ENCODE assay signal across 8 cellular contexts in the genomic region with DNA sequence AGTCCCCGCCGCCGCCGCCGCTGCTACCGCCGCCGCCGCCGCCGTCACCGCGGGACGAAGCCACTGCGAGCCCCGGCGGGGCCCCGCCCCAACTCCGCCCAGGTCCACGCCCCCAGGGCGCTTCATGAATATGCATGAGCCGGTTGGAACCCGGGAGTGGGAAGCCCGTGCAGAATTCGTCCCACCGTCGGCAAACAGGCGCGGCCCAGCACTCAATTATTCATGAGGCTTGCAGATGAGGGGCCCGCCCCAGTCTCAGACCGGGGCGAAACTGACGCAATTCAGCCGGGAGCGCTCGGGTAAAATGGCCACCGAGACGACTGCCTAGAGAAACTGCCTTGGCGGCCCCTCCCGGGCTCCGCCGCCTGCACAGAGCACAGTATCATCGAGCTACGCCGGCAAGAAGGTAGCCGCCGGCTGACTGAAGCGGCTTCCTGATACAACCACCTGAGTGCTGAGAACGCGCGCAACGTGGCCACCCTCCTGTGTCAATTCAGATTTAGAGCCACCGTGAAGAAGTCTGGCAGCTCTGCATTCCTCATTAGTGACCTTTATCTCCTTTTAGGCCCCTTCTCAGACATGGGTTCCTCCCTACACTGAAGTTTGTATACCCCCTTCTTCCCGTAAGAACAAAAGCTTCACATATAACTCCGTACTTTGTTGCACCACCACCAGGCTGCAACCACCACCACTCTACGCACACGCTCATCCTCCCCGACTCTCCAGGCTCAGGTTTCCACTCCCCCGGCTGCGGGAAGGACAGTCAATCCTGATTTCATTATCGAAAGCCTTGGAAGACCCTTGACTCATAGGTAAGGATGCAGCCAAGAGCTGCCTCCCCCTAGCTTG. TPM values are rescaled to one million over a fixed set of nuclear protein-coding genes. Genes with fewer than 3 reads are reported as not detected.
DNase-seq lines count a peak whose midpoint lies in the region; ATAC-seq and FAIRE-seq lines count a peak whose summit lies in the region.

A gene with protein sequence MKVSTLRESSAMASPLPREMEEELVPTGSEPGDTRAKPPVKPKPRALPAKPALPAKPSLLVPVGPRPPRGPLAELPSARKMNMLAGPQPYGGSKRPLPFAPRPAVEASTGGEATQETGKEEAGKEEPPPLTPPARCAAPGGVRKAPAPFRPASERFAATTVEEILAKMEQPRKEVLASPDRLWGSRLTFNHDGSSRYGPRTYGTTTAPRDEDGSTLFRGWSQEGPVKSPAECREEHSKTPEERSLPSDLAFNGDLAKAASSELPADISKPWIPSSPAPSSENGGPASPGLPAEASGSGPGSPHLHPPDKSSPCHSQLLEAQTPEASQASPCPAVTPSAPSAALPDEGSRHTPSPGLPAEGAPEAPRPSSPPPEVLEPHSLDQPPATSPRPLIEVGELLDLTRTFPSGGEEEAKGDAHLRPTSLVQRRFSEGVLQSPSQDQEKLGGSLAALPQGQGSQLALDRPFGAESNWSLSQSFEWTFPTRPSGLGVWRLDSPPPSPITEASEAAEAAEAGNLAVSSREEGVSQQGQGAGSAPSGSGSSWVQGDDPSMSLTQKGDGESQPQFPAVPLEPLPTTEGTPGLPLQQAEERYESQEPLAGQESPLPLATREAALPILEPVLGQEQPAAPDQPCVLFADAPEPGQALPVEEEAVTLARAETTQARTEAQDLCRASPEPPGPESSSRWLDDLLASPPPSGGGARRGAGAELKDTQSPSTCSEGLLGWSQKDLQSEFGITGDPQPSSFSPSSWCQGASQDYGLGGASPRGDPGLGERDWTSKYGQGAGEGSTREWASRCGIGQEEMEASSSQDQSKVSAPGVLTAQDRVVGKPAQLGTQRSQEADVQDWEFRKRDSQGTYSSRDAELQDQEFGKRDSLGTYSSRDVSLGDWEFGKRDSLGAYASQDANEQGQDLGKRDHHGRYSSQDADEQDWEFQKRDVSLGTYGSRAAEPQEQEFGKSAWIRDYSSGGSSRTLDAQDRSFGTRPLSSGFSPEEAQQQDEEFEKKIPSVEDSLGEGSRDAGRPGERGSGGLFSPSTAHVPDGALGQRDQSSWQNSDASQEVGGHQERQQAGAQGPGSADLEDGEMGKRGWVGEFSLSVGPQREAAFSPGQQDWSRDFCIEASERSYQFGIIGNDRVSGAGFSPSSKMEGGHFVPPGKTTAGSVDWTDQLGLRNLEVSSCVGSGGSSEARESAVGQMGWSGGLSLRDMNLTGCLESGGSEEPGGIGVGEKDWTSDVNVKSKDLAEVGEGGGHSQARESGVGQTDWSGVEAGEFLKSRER (N-terminal part only) (minus strand): TSS at position 67 of the 849 bp plus-strand sequence. CDS start 3,067 bp downstream, outside the sequence.

- peaks cover 46% of the 10 kb centered on the region for H3K36me3 ChIP-seq in muscle layer of colon (ENCODE audit: insufficient read depth, low read length)

- FAIRE-seq in RCC 7860 (lab: Jason Lieb, UNC): peak; percentile 53

- peak; percentile 90 for ATAC-seq in GM21723 (IDR thresholded peaks at IDR 0.05; ENCODE audit: unreplicated experiment)
- ATAC-seq in activated T-cell treated with anti-CD3 and anti-CD28 coated beads, Interleukin-2, amount 50 U/mL, for 72 hours (replicated peaks in 1 of 2): peak; percentile 91 to 92
- peak; percentile 86 for ATAC-seq in esophagus mucosa

- peak; percentile 93 for DNase-seq in DMS79 (lab: John Stamatoyannopoulos, UW)
- peak; percentile 85 for DNase-seq in KG1 (lab: John Stamatoyannopoulos, UW)
- DNase-seq in RCC 7860 (ENCODE audit: low spot score): peak; percentile 85
- peak; percentile 91 to 93 for DNase-seq in activated T-cell treated with anti-CD3 and anti-CD28 coated beads, Interleukin-2, amount 50 U/mL, for 72 hours
- DNase-seq in stimulated activated CD8-positive, alpha-beta memory T cell treated with anti-CD3 and anti-CD28 coated beads, Interleukin-7, amount 100 ng/mL, for 1 hour (ENCODE audit: low read depth in 2 of 2): peak; percentile 77 to 84

- peaks cover 16 to 34% of the 10 kb centered on the region in 2 donors for H3K36me3 Mint-ChIP-seq in activated T-cell treated with anti-CD3 and anti-CD28 coated beads, Interleukin-2, amount 50 U/mL, for 72 hours (ENCODE audit: insufficient read depth in 2 of 2)

- peak within 1 kb of the TSS; percentile 71 for H3K27ac ChIP-seq in muscle layer of colon (ENCODE audit: low read depth, low read length)

- peaks cover 49% of the 10 kb centered on the region for H3K4me1 Mint-ChIP-seq in activated T-cell treated with anti-CD3 and anti-CD28 coated beads, Interleukin-2, amount 50 U/mL, for 72 hours (ENCODE audit: low read depth)

- peak within 1 kb of the TSS; percentile 96 for H3K27ac Mint-ChIP-seq in activated T-cell treated with anti-CD3 and anti-CD28 coated beads, Interleukin-2, amount 50 U/mL, for 72 hours

- H3K27me3 ChIP-seq in muscle layer of colon (ENCODE audit: control insufficient read depth in 1 of 2, insufficient read depth in 2 of 2, low read length in 2 of 2): no peaks in the 10 kb centered on the region

- peak within 1 kb of the TSS; percentile 91 to 94 for H3K4me3 Mint-ChIP-seq in activated T-cell treated with anti-CD3 and anti-CD28 coated beads, Interleukin-2, amount 50 U/mL, for 72 hours

- H3K27me3 Mint-ChIP-seq in activated T-cell treated with anti-CD3 and anti-CD28 coated beads, Interleukin-2, amount 50 U/mL, for 72 hours (ENCODE audit: low read depth): no peaks in the 10 kb centered on the region

- no peaks in the 10 kb centered on the region for H3K9me3 Mint-ChIP-seq in activated T-cell treated with anti-CD3 and anti-CD28 coated beads, Interleukin-2, amount 50 U/mL, for 72 hours

- peaks cover 40% of the 10 kb centered on the region for H3K4me1 ChIP-seq in muscle layer of colon (ENCODE audit: insufficient read depth, low read length)

- H3K9me3 ChIP-seq in muscle layer of colon (ENCODE audit: low read length): no peaks in the 10 kb centered on the region

- peak within 1 kb of the TSS; percentile 71 to 83 for H3K4me3 ChIP-seq in muscle layer of colon (ENCODE audit: low read depth in 1 of 2, low read length in 2 of 2)

- peak within 1 kb of the TSS; percentile 82 for H3K9ac ChIP-seq in muscle layer of colon (ENCODE audit: low read length)

RNA-seq across cellular contexts. Expression of the gene that starts here (rescaled TPM):
- 10 to 100 TPM; 16.9 to 23.8 TPM for total RNA-seq in activated T-cell treated with anti-CD3 and anti-CD28 coated beads, Interleukin-2, amount 50 U/mL, for 72 hours
- total RNA-seq in esophagus mucosa: 160 TPM

Comparison
In these comparisons a context has a peak if more than half of its experiments do, and no peak if none do; other contexts are left out.
1. Peak in every context shown above with its lines: DNase-seq, ATAC-seq, H3K4me3 ChIP-seq and H3K27ac ChIP-seq.